Comparison of ENCODE assay signal across 8 cellular contexts in the genomic region with DNA sequence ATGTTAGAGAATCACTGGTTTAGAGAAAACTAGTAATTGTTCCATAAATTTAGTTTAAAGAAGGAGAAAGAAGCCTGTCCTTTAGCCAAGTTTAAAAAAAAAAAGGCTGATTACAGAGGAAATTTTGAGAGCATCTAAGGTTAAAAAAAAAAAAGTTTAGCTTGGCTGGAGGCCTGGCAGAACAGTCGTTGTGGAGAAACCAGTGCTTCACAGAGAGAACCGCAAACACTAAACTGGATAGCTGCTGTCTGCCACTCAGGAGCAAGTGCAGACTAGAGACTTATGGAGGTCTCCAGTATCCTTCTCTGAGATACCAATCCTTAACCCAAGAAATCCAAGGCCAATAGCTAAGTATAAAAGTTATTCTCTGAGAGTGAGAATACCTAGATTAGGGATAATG.
"Had no signal": no experiment of that assay in that cellular context is flagged by ENCODE, and none has a peak within 500 bp of the region (broad histone marks: within the 10 kb centered on the region; RNA-seq: fewer than 3 reads in every experiment).

No MANE protein-coding gene starts in this region.

- H3K36me3 ChIP-seq: HAP-1 had no signal

- ATAC-seq: HCT116 had no signal

- H3K27ac ChIP-seq: GM23248, HL-60 had no signal

- H3K9me3 ChIP-seq: HAP-1 had no signal

- H3K4me3 ChIP-seq: GM23248, HAP-1 had no signal

- DNase-seq: GM23248, GOT3, H7, HFFc6, IMR-90 had no signal

- H3K4me1 ChIP-seq: HAP-1 had no signal
